ENCODE assay signal across 8 cellular contexts in genomic region chr16:85334718-85335583, GRCh38.
DNase-seq lines count a peak whose midpoint lies in the region; ATAC-seq, FAIRE-seq and TF ChIP-seq lines count a peak whose summit lies in the region.

No MANE protein-coding gene starts in this region.

- DNase-seq in GF-D8 (lab: John Stamatoyannopoulos, UW) (peak; percentile 20), Peyer's patch (peak in 2 of 3 donors; percentile 85 to 92), endothelial cell (ENCODE audit: low spot score) (peak; percentile 36), pancreas (peak; percentile 78 to 87 (median 82)), HFFc6 (no peak), cerebellar nuclear complex (lab: John Stamatoyannopoulos, UW) (no peak), DMS114 treated with DMSO at 0.1 percent for 48 hours (lab: John Stamatoyannopoulos, UW; ENCODE audit: unreplicated experiment) (no peak)

- H3K4me3 Mint-ChIP-seq in endothelial cell (ENCODE audit: unreplicated experiment) (peak overlapping the region; percentile 69), HFFc6 (no peak overlapping the region)

- intact Hi-C loops in pancreas (cut with DNase I) = no loop called here

- H3K27me3 Mint-ChIP-seq in endothelial cell (ENCODE audit: unreplicated experiment) (peaks cover 8% of the 10 kb centered on the region), HFFc6 (ENCODE audit: insufficient read depth) (peaks cover 3% of the 10 kb centered on the region)

- peak in 1 of 6 experiments; percentile 5 for TF ChIP-seq CTCF in Peyer's patch (IDR thresholded peaks at IDR 0.05)
- no peak for TF ChIP-seq CTCF in endothelial cell (IDR thresholded peaks at IDR 0.05; ENCODE audit: unreplicated experiment)
- no peak for TF ChIP-seq CTCF in pancreas (IDR thresholded peaks at IDR 0.05)
- no peak for TF ChIP-seq CTCF in HFFc6 (IDR thresholded peaks at IDR 0.05)

- peak overlapping the region in 3 of 4 donors; percentile 56 to 91 (median 90) for H3K27ac ChIP-seq in Peyer's patch
- H3K27ac ChIP-seq in pancreas = peak overlapping the region; percentile 81 to 89 (median 84)

- peak; percentile 34 to 38 for TF ChIP-seq POLR2A in Peyer's patch (IDR thresholded peaks at IDR 0.05)

- FAIRE-seq in pancreas (lab: Jason Lieb, UNC) = no peak

- H3K4me1 Mint-ChIP-seq in endothelial cell (ENCODE audit: unreplicated experiment) = peaks cover 30% of the 10 kb centered on the region
- H3K4me1 Mint-ChIP-seq in HFFc6 (ENCODE audit: low read depth) = peaks cover 10% of the 10 kb centered on the region

- H3K4me3 ChIP-seq in Peyer's patch (peak overlapping the region in 2 of 4 donors; percentile 25 to 34), pancreas (peak overlapping the region in 2 of 4 donors; percentile 23 to 24)

- H3K36me3 Mint-ChIP-seq in endothelial cell (ENCODE audit: low read depth, unreplicated experiment) = peaks cover 3% of the 10 kb centered on the region
- H3K36me3 Mint-ChIP-seq in HFFc6 (ENCODE audit: low read depth) = no peaks in the 10 kb centered on the region

- H3K27ac Mint-ChIP-seq in endothelial cell (ENCODE audit: unreplicated experiment) (no peak overlapping the region), HFFc6 (no peak overlapping the region)

- 12 to 15% methylated on average over 34 to 35 of the region's 35 CpGs for WGBS in pancreas, 2 donors

- ATAC-seq in pancreas = peak; percentile 80 to 85 (median 80)
- no peak for ATAC-seq in HG03354 (IDR thresholded peaks at IDR 0.05; ENCODE audit: poor library complexity, severe bottlenecking, unreplicated experiment)

- H3K36me3 ChIP-seq in Peyer's patch (no peaks in the 10 kb centered on the region), pancreas (no peaks in the 10 kb centered on the region)

- H3K9me3 Mint-ChIP-seq in endothelial cell (ENCODE audit: unreplicated experiment) = no peaks in the 10 kb centered on the region
- no peaks in the 10 kb centered on the region for H3K9me3 Mint-ChIP-seq in HFFc6

- H3K9me3 ChIP-seq in Peyer's patch (no peaks in the 10 kb centered on the region), pancreas (no peaks in the 10 kb centered on the region)

- H3K4me1 ChIP-seq in Peyer's patch (peaks cover 0 to 36% (median 6%) of the 10 kb centered on the region in 4 donors), pancreas (peaks cover 8 to 24% (median 12%) of the 10 kb centered on the region in 3 donors)

- H3K27me3 ChIP-seq in Peyer's patch (no peaks in the 10 kb centered on the region), pancreas (no peaks in the 10 kb centered on the region)

Comparison
In these comparisons a context has a peak if more than half of its experiments do, and no peak if none do; other contexts are left out.
1. DNase-seq: peak in GF-D8 (single experiment), Peyer's patch (2 of 3), endothelial cell (single experiment) and pancreas (6 of 6); none in HFFc6 (single experiment), cerebellar nuclear complex (0 of 2) and DMS114 treated with DMSO at 0.1 percent for 48 hours (single experiment).